9 cellular contexts compared by ENCODE assay signal in genomic region chr3:143016321-143016972, GRCh38. TPM values are rescaled to one million over a fixed set of nuclear protein-coding genes. Genes with fewer than 3 reads are reported as not detected.
DNase-seq lines count a peak whose midpoint lies in the region; TF ChIP-seq lines count a peak whose summit lies in the region.
"Had no signal": no experiment of that assay in that cellular context is flagged by ENCODE, and none has a peak within 500 bp of the region (broad histone marks: within the 10 kb centered on the region; RNA-seq: fewer than 3 reads in every experiment).

No MANE protein-coding gene starts in this region.

- TF ChIP-seq CTCF in esophagus squamous epithelium (IDR thresholded peaks at IDR 0.05) (peak; percentile 23 to 66 (median 40)), tibial artery (IDR thresholded peaks at IDR 0.05) (peak; percentile 19 to 38)

- TF ChIP-seq POLR2A in esophagus squamous epithelium (IDR thresholded peaks at IDR 0.05), result no peak

- H3K4me1 ChIP-seq in esophagus squamous epithelium (no peaks in the 10 kb centered on the region), tibial artery (peaks cover 0 to 2% (median 0%) of the 10 kb centered on the region in 4 donors)

- WGBS in esophagus squamous epithelium, 2 donors, result 72 to 88% methylated on average over 3 of the region's 3 CpGs

- no peaks in the 10 kb centered on the region for H3K27me3 ChIP-seq in esophagus squamous epithelium
- H3K27me3 ChIP-seq in tibial artery, result no peaks in the 10 kb centered on the region
- no peaks in the 10 kb centered on the region for H3K27me3 ChIP-seq in H7 (ENCODE audit: control insufficient read depth, insufficient read depth, low read length)

- H3K9me3 ChIP-seq in esophagus squamous epithelium (no peaks in the 10 kb centered on the region), tibial artery (no peaks in the 10 kb centered on the region)

- no peak overlapping the region for H3K4me3 ChIP-seq in esophagus squamous epithelium
- no peak overlapping the region for H3K4me3 ChIP-seq in tibial artery
- no peak overlapping the region for H3K4me3 ChIP-seq in H7 (ENCODE audit: insufficient read depth, low read depth, low read length)

- DNase-seq in NOMO-1 treated with DMSO at 0.1 percent for 48 hours (lab: John Stamatoyannopoulos, UW; ENCODE audit: unreplicated experiment) (peak; percentile 27), NOMO-1 treated with dmso at 0.1 percent for 144 hours (lab: John Stamatoyannopoulos, UW; ENCODE audit: unreplicated experiment) (no peak), NCI-H69 (lab: John Stamatoyannopoulos, UW) (peak; percentile 1), esophagus squamous epithelium (lab: John Stamatoyannopoulos, UW) (no peak), tibial artery (no peak), D341Med (ENCODE audit: low spot score) (no peak), H7 (no peak), globus pallidus (ENCODE audit: low spot score) (no peak)
- DNase-seq: effector CD8-positive, alpha-beta T cell had no signal

- no peak overlapping the region for H3K27ac ChIP-seq in esophagus squamous epithelium
- no peak overlapping the region for H3K27ac ChIP-seq in tibial artery

- intact Hi-C loops in esophagus squamous epithelium (cut with DNase I), result no loop called here
- intact Hi-C loops in tibial artery (cut with DNase I; ENCODE audit: low total_unique reads), result no loop called here

- peaks cover 0 to 86% (median 17%) of the 10 kb centered on the region in 3 donors for H3K36me3 ChIP-seq in esophagus squamous epithelium
- H3K36me3 ChIP-seq in tibial artery, result peaks cover 46 to 70% (median 50%) of the 10 kb centered on the region in 3 donors
- peaks cover 14% of the 10 kb centered on the region for H3K36me3 ChIP-seq in H7 (replicated peaks; ENCODE audit: control insufficient read depth, insufficient read depth, low read length)

RNA-seq across cellular contexts. Expression of gene U2SURP, which starts 15.1 kb away (rescaled TPM):
- total RNA-seq in esophagus squamous epithelium, result 10 to 100 TPM; 25.4 to 70.8 (median 51.0) TPM
- 110 and 139 TPM in 2 replicates for total RNA-seq in H7 (2014; rRNA removed; shearing (Covaris generic))

RNA-seq across cellular contexts. Expression of gene PAQR9, which starts 53.0 kb away (rescaled TPM):
- not detected for total RNA-seq in esophagus squamous epithelium
- 0.21 and 0.63 TPM in 2 replicates for total RNA-seq in H7 (2014; rRNA removed; shearing (Covaris generic))

Comparison
In these comparisons a context has a peak if more than half of its experiments do, and no peak if none do; other contexts are left out.
1. DNase-seq: peak in NOMO-1 treated with DMSO at 0.1 percent for 48 hours (single experiment) and NCI-H69 (single experiment); none in NOMO-1 treated with dmso at 0.1 percent for 144 hours (single experiment), esophagus squamous epithelium (single experiment), tibial artery (0 of 2), D341Med (single experiment), H7 (single experiment) and globus pallidus (single experiment).